In genomic region chr9:33752130-33752637, GRCh38 we compare ENCODE assay signal across 25 cellular contexts. TPM values are rescaled to one million over a fixed set of nuclear protein-coding genes. Genes with fewer than 3 reads are reported as not detected.
A peak's percentile ranks its signal among the peaks of the same experiment; 100 is the strongest.
DNase-seq lines count a peak whose midpoint lies in the region; ATAC-seq and TF ChIP-seq lines count a peak whose summit lies in the region.
"Had no signal": no experiment of that assay in that cellular context is flagged by ENCODE, and none has a peak within 500 bp of the region (broad histone marks: within the 10 kb centered on the region; RNA-seq: fewer than 3 reads in every experiment).

No MANE protein-coding gene starts in this region.

- DNase-seq in HT-29 (ENCODE audit: low spot score), result peak; percentile 68
- no peak for DNase-seq in T-helper 2 cell treated with Interferon-gamma antibody and Interleukin-4, amounts not matched to agents 5 μg/mL and 100 μg/mL, for 36 hours (ENCODE audit: low spot score)
- peak in 1 of 2 donors; percentile 23 for DNase-seq in left colon
- DNase-seq in CD14-positive monocyte (ENCODE audit: low spot score), result no peak
- DNase-seq in aorta, result no peak
- no peak for DNase-seq in activated gamma-delta T cell treated with Interleukin-2 at 50 U/mL for 16 hours
- no peak for DNase-seq in AG20443 (ENCODE audit: low spot score)
- DNase-seq: activated CD8-positive, alpha-beta memory T cell treated with anti-CD3 and anti-CD28 coated beads, Interleukin-2, amount 50 U/mL, for 4 hours; activated effector memory CD4-positive, alpha-beta T cell treated with Interleukin-2 at 50 U/mL for 16 hours; activated naive CD8-positive, alpha-beta T cell treated with anti-CD3 and anti-CD28 coated beads, Interleukin-2, amount 50 U/mL, for 24 hours; brain microvascular endothelial cell; DMS 273 treated with DMSO at 0.1 percent for 48 hours; foreskin fibroblast; kidney; mesendoderm; NCI-H1092; NCI-H2029; NCI-H226; stimulated activated CD4-positive, alpha-beta T cell treated with anti-CD3 and anti-CD28 coated beads, Interleukin-2, amount 100 ng/mL, for 24 hours; stimulated activated naive CD4-positive, alpha-beta T cell; T-helper 17 cell; tibial artery had no signal

- peak; percentile 75 for ATAC-seq in left colon
- no peak for ATAC-seq in aorta (ENCODE audit: low FRiP score)
- ATAC-seq: activated naive CD8-positive, alpha-beta T cell treated with anti-CD3 and anti-CD28 coated beads, Interleukin-2, amount 50 U/mL, for 24 hours; T-helper 17 cell had no signal

- H3K4me3 ChIP-seq in aorta (ENCODE audit: low read length in 2 of 2), result no peak overlapping the region
- H3K4me3 ChIP-seq: SJSA1, tibial artery had no signal

- no peak for TF ChIP-seq CTCF in CD14-positive monocyte (IDR thresholded peaks at IDR 0.05)

- no peak overlapping the region for H3K27ac Mint-ChIP-seq in T-helper 2 cell treated with Interferon-gamma antibody and Interleukin-4, amounts not matched to agents 5 μg/mL and 100 μg/mL, for 36 hours
- H3K27ac Mint-ChIP-seq in CD14-positive monocyte, result peak overlapping the region in 1 of 7 donors; percentile 47
- H3K27ac Mint-ChIP-seq: activated naive CD8-positive, alpha-beta T cell treated with anti-CD3 and anti-CD28 coated beads, Interleukin-2, amount 50 U/mL, for 24 hours; T-helper 17 cell had no signal

- H3K27ac ChIP-seq in aorta (ENCODE audit: low read depth in 1 of 2, low read length in 2 of 2), result no peak overlapping the region
- H3K27ac ChIP-seq: brain microvascular endothelial cell, HL-60, SJSA1, tibial artery had no signal

- no peaks in the 10 kb centered on the region for H3K9me3 Mint-ChIP-seq in T-helper 2 cell treated with Interferon-gamma antibody and Interleukin-4, amounts not matched to agents 5 μg/mL and 100 μg/mL, for 36 hours
- H3K9me3 Mint-ChIP-seq in CD14-positive monocyte, result peaks cover 2 to 31% (median 19%) of the 10 kb centered on the region in 7 donors
- H3K9me3 Mint-ChIP-seq: activated naive CD8-positive, alpha-beta T cell treated with anti-CD3 and anti-CD28 coated beads, Interleukin-2, amount 50 U/mL, for 24 hours; nephron had no signal

- H3K27me3 ChIP-seq in aorta (ENCODE audit: control insufficient read depth in 1 of 2, insufficient read depth in 2 of 2, low read length in 1 of 2), result peaks cover 0 to 2% of the 10 kb centered on the region in 2 donors
- H3K27me3 ChIP-seq: brain microvascular endothelial cell, SJSA1 had no signal

- no peaks in the 10 kb centered on the region for H3K36me3 ChIP-seq in aorta (ENCODE audit: control insufficient read depth in 1 of 2, insufficient read depth in 2 of 2, low read length in 1 of 2)
- H3K36me3 ChIP-seq: brain microvascular endothelial cell, SJSA1, tibial artery had no signal

- peaks cover 79% of the 10 kb centered on the region for H3K27me3 Mint-ChIP-seq in T-helper 2 cell treated with Interferon-gamma antibody and Interleukin-4, amounts not matched to agents 5 μg/mL and 100 μg/mL, for 36 hours (ENCODE audit: low read depth)
- H3K27me3 Mint-ChIP-seq in CD14-positive monocyte (ENCODE audit: low read depth in 3 of 3), result peaks cover 61 to 84% (median 72%) of the 10 kb centered on the region in 3 donors

- H3K4me1 Mint-ChIP-seq in T-helper 2 cell treated with Interferon-gamma antibody and Interleukin-4, amounts not matched to agents 5 μg/mL and 100 μg/mL, for 36 hours (ENCODE audit: low read depth), result peaks cover 41% of the 10 kb centered on the region
- peaks cover 47% of the 10 kb centered on the region for H3K4me1 Mint-ChIP-seq in CD14-positive monocyte
- H3K4me1 Mint-ChIP-seq: nephron had no signal

- intact Hi-C loops in left colon (cut with DNase I, micrococcal nuclease), result no loop called here
- intact Hi-C loops in CD14-positive monocyte (cut with micrococcal nuclease), result no loop called here
- intact Hi-C loops in aorta (cut with DNase I), result no loop called here

- H3K4me1 ChIP-seq in aorta (ENCODE audit: control insufficient read depth in 1 of 2, insufficient read depth in 2 of 2, low read length in 2 of 2), result no peaks in the 10 kb centered on the region
- H3K4me1 ChIP-seq: SJSA1 had no signal

- peak overlapping the region; percentile 53 for H3K4me3 Mint-ChIP-seq in T-helper 2 cell treated with Interferon-gamma antibody and Interleukin-4, amounts not matched to agents 5 μg/mL and 100 μg/mL, for 36 hours
- H3K4me3 Mint-ChIP-seq in CD14-positive monocyte, result peak overlapping the region in 1 of 2 donors; percentile 86
- H3K4me3 Mint-ChIP-seq: activated naive CD8-positive, alpha-beta T cell treated with anti-CD3 and anti-CD28 coated beads, Interleukin-2, amount 50 U/mL, for 24 hours; nephron; T-helper 17 cell had no signal

- H3K9me3 ChIP-seq in aorta (ENCODE audit: control insufficient read depth, low read length), result no peaks in the 10 kb centered on the region
- H3K9me3 ChIP-seq: SJSA1, tibial artery had no signal

- no peaks in the 10 kb centered on the region for H3K36me3 Mint-ChIP-seq in T-helper 2 cell treated with Interferon-gamma antibody and Interleukin-4, amounts not matched to agents 5 μg/mL and 100 μg/mL, for 36 hours (ENCODE audit: low read depth)
- H3K36me3 Mint-ChIP-seq in CD14-positive monocyte, result peaks cover 7 to 8% of the 10 kb centered on the region in 2 donors

- WGBS in aorta, 2 donors, result 85 to 86% methylated on average over 4 of the region's 4 CpGs

RNA-seq across cellular contexts. Expression of gene PRSS3, which starts 43.2 kb away (rescaled TPM):
- total RNA-seq in HT-29 (2014; rRNA removed; shearing (Covaris generic)), result 106 and 123 TPM in 2 replicates
- total RNA-seq in left colon (100 to 1,000 TPM; 244 to 310 TPM), aorta (not detected)
- polyA plus RNA-seq in CD14-positive monocyte (not detected), aorta (10 to 100 TPM in 1 of 2 donors, 1 to 10 TPM in 1; 2.0 to 59.5 TPM)
- total RNA-seq: SJSA1, T-helper 17 cell had no signal

Comparison
In these comparisons a context has a peak if more than half of its experiments do, and no peak if none do; other contexts are left out.
1. RNA of gene PRSS3, which starts 43.2 kb away (total RNA-seq): 244 to 310 TPM in left colon and 106 to 123 TPM in HT-29; not detected in aorta; every median in the first group is over 10 times any median in the second.